1 cellular context compared by ENCODE assay signal in the genomic region with DNA sequence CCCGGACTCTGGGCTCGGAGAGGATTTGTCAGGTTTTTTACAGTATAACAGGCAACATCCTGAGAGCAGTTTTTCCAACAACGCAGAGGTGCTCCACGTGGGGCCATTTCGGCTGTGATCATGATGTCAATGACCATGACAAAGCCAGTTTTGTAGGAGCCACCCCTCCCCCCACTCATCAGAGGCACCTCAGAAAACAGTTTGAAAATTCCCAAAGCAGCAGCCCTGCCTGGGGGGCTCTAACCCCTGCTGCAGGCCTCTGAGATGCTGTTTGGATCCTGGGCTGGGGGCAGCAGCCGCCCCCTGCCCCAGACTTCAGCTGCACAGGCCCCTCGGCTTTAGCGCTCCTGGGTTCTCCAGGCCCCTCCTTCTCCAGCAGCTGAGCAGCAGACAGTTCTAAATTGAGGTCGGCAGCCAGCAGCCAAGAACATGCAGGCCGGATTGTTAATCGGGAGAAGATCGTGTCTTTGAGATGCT.
A peak's percentile ranks its signal among the peaks of the same experiment; 100 is the strongest.
TF ChIP-seq lines count a peak whose summit lies in the region.

No MANE protein-coding gene starts in this region.

TF ChIP-seq in K562, 482 proteins besides CTCF, POLR2A, EP300 and RAD21 (continued from another document and continues in another):
- TF ChIP-seq, protein P1, sequence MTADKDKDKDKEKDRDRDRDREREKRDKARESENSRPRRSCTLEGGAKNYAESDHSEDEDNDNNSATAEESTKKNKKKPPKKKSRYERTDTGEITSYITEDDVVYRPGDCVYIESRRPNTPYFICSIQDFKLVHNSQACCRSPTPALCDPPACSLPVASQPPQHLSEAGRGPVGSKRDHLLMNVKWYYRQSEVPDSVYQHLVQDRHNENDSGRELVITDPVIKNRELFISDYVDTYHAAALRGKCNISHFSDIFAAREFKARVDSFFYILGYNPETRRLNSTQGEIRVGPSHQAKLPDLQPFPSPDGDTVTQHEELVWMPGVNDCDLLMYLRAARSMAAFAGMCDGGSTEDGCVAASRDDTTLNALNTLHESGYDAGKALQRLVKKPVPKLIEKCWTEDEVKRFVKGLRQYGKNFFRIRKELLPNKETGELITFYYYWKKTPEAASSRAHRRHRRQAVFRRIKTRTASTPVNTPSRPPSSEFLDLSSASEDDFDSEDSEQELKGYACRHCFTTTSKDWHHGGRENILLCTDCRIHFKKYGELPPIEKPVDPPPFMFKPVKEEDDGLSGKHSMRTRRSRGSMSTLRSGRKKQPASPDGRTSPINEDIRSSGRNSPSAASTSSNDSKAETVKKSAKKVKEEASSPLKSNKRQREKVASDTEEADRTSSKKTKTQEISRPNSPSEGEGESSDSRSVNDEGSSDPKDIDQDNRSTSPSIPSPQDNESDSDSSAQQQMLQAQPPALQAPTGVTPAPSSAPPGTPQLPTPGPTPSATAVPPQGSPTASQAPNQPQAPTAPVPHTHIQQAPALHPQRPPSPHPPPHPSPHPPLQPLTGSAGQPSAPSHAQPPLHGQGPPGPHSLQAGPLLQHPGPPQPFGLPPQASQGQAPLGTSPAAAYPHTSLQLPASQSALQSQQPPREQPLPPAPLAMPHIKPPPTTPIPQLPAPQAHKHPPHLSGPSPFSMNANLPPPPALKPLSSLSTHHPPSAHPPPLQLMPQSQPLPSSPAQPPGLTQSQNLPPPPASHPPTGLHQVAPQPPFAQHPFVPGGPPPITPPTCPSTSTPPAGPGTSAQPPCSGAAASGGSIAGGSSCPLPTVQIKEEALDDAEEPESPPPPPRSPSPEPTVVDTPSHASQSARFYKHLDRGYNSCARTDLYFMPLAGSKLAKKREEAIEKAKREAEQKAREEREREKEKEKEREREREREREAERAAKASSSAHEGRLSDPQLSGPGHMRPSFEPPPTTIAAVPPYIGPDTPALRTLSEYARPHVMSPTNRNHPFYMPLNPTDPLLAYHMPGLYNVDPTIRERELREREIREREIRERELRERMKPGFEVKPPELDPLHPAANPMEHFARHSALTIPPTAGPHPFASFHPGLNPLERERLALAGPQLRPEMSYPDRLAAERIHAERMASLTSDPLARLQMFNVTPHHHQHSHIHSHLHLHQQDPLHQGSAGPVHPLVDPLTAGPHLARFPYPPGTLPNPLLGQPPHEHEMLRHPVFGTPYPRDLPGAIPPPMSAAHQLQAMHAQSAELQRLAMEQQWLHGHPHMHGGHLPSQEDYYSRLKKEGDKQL (CRISPR knock-in tag; IDR thresholded peaks at IDR 0.05; ENCODE audit: borderline replicate concordance): no peak
- TF ChIP-seq ZNF589 (CRISPR knock-in tag; IDR thresholded peaks at IDR 0.05; ENCODE audit: low read depth): 0 out of 2 replicates have a peak, but pooled peaks have one; percentile 27
- TF ChIP-seq, protein P2, sequence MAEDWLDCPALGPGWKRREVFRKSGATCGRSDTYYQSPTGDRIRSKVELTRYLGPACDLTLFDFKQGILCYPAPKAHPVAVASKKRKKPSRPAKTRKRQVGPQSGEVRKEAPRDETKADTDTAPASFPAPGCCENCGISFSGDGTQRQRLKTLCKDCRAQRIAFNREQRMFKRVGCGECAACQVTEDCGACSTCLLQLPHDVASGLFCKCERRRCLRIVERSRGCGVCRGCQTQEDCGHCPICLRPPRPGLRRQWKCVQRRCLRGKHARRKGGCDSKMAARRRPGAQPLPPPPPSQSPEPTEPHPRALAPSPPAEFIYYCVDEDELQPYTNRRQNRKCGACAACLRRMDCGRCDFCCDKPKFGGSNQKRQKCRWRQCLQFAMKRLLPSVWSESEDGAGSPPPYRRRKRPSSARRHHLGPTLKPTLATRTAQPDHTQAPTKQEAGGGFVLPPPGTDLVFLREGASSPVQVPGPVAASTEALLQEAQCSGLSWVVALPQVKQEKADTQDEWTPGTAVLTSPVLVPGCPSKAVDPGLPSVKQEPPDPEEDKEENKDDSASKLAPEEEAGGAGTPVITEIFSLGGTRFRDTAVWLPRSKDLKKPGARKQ (CRISPR knock-in tag; IDR thresholded peaks at IDR 0.05): no peak
- TF ChIP-seq NCOA6 (IDR thresholded peaks at IDR 0.05): no peak
- TF ChIP-seq ZNF253 (CRISPR knock-in tag; conservative IDR thresholded peaks at IDR 0.05): no peak
- TF ChIP-seq SIN3A (IDR thresholded peaks at IDR 0.05; ENCODE audit: borderline replicate concordance in 2 of 2, control insufficient read depth in 1 of 2, low read depth in 2 of 2, low read length in 2 of 2): no peak
- no peak for TF ChIP-seq FOXJ3 (CRISPR knock-in tag; IDR thresholded peaks at IDR 0.05)
- TF ChIP-seq, protein P3, sequence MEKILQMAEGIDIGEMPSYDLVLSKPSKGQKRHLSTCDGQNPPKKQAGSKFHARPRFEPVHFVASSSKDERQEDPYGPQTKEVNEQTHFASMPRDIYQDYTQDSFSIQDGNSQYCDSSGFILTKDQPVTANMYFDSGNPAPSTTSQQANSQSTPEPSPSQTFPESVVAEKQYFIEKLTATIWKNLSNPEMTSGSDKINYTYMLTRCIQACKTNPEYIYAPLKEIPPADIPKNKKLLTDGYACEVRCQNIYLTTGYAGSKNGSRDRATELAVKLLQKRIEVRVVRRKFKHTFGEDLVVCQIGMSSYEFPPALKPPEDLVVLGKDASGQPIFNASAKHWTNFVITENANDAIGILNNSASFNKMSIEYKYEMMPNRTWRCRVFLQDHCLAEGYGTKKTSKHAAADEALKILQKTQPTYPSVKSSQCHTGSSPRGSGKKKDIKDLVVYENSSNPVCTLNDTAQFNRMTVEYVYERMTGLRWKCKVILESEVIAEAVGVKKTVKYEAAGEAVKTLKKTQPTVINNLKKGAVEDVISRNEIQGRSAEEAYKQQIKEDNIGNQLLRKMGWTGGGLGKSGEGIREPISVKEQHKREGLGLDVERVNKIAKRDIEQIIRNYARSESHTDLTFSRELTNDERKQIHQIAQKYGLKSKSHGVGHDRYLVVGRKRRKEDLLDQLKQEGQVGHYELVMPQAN (IDR thresholded peaks at IDR 0.05; ENCODE audit: borderline replicate concordance): no peak
- no peak for TF ChIP-seq ZFP1 (CRISPR knock-in tag; IDR thresholded peaks at IDR 0.05)
- TF ChIP-seq BRD9 (IDR thresholded peaks at IDR 0.05; ENCODE audit: low read depth, partially characterized antibody): peak; percentile 52
- TF ChIP-seq, protein P4, sequence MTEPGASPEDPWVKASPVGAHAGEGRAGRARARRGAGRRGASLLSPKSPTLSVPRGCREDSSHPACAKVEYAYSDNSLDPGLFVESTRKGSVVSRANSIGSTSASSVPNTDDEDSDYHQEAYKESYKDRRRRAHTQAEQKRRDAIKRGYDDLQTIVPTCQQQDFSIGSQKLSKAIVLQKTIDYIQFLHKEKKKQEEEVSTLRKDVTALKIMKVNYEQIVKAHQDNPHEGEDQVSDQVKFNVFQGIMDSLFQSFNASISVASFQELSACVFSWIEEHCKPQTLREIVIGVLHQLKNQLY (CRISPR knock-in tag; conservative IDR thresholded peaks at IDR 0.05): no peak
- TF ChIP-seq CBX1 (IDR thresholded peaks at IDR 0.05; ENCODE audit: low read depth): no peak
- TF ChIP-seq ZNF445 (CRISPR knock-in tag; IDR thresholded peaks at IDR 0.05; ENCODE audit: low read depth): no peak
- no peak for TF ChIP-seq ZC3H11A (IDR thresholded peaks at IDR 0.05; ENCODE audit: low read depth, low read length)
- TF ChIP-seq POLR3G (IDR thresholded peaks at IDR 0.05; ENCODE audit: extremely low read depth, insufficient read length, insufficient replicate concordance): no peak
- TF ChIP-seq, protein P5, sequence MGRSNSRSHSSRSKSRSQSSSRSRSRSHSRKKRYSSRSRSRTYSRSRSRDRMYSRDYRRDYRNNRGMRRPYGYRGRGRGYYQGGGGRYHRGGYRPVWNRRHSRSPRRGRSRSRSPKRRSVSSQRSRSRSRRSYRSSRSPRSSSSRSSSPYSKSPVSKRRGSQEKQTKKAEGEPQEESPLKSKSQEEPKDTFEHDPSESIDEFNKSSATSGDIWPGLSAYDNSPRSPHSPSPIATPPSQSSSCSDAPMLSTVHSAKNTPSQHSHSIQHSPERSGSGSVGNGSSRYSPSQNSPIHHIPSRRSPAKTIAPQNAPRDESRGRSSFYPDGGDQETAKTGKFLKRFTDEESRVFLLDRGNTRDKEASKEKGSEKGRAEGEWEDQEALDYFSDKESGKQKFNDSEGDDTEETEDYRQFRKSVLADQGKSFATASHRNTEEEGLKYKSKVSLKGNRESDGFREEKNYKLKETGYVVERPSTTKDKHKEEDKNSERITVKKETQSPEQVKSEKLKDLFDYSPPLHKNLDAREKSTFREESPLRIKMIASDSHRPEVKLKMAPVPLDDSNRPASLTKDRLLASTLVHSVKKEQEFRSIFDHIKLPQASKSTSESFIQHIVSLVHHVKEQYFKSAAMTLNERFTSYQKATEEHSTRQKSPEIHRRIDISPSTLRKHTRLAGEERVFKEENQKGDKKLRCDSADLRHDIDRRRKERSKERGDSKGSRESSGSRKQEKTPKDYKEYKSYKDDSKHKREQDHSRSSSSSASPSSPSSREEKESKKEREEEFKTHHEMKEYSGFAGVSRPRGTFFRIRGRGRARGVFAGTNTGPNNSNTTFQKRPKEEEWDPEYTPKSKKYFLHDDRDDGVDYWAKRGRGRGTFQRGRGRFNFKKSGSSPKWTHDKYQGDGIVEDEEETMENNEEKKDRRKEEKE (IDR thresholded peaks at IDR 0.05; ENCODE audit: borderline replicate concordance in 1 of 2, control insufficient read depth in 1 of 2, low read depth in 2 of 2, low read length in 1 of 2): no peak
- no peak for TF ChIP-seq NFIX (CRISPR knock-in tag; IDR thresholded peaks at IDR 0.05; ENCODE audit: low read depth)
- TF ChIP-seq TSC22D4 (tag; IDR thresholded peaks at IDR 0.05): no peak
- TF ChIP-seq, protein P6, sequence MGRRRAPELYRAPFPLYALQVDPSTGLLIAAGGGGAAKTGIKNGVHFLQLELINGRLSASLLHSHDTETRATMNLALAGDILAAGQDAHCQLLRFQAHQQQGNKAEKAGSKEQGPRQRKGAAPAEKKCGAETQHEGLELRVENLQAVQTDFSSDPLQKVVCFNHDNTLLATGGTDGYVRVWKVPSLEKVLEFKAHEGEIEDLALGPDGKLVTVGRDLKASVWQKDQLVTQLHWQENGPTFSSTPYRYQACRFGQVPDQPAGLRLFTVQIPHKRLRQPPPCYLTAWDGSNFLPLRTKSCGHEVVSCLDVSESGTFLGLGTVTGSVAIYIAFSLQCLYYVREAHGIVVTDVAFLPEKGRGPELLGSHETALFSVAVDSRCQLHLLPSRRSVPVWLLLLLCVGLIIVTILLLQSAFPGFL (CRISPR knock-in tag; IDR thresholded peaks at IDR 0.05): no peak
- TF ChIP-seq, protein P7, sequence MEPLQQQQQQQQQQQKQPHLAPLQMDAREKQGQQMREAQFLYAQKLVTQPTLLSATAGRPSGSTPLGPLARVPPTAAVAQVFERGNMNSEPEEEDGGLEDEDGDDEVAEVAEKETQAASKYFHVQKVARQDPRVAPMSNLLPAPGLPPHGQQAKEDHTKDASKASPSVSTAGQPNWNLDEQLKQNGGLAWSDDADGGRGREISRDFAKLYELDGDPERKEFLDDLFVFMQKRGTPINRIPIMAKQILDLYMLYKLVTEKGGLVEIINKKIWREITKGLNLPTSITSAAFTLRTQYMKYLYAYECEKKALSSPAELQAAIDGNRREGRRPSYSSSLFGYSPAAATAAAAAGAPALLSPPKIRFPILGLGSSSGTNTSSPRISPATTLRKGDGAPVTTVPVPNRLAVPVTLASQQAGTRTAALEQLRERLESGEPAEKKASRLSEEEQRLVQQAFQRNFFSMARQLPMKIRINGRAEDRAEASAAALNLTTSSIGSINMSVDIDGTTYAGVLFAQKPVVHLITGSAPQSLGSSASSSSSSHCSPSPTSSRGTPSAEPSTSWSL (CRISPR knock-in tag; IDR thresholded peaks at IDR 0.05; ENCODE audit: borderline replicate concordance): no peak
- TF ChIP-seq, protein P8, sequence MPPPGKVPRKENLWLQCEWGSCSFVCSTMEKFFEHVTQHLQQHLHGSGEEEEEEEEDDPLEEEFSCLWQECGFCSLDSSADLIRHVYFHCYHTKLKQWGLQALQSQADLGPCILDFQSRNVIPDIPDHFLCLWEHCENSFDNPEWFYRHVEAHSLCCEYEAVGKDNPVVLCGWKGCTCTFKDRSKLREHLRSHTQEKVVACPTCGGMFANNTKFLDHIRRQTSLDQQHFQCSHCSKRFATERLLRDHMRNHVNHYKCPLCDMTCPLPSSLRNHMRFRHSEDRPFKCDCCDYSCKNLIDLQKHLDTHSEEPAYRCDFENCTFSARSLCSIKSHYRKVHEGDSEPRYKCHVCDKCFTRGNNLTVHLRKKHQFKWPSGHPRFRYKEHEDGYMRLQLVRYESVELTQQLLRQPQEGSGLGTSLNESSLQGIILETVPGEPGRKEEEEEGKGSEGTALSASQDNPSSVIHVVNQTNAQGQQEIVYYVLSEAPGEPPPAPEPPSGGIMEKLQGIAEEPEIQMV (tag; conservative IDR thresholded peaks at IDR 0.05; ENCODE audit: low read depth): no peak; the same call in 1 of the 2 replicates
- TF ChIP-seq DACH1 (IDR thresholded peaks at IDR 0.05; ENCODE audit: partially characterized antibody): no peak
- no peak for TF ChIP-seq POU5F1 (IDR thresholded peaks at IDR 0.05; ENCODE audit: borderline replicate concordance, low read depth, low read length, partially characterized antibody)
- TF ChIP-seq ZFPM2 (CRISPR knock-in tag; IDR thresholded peaks at IDR 0.05): no peak
- TF ChIP-seq, protein P9, sequence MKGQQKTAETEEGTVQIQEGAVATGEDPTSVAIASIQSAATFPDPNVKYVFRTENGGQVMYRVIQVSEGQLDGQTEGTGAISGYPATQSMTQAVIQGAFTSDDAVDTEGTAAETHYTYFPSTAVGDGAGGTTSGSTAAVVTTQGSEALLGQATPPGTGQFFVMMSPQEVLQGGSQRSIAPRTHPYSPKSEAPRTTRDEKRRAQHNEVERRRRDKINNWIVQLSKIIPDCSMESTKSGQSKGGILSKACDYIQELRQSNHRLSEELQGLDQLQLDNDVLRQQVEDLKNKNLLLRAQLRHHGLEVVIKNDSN (CRISPR knock-in tag; IDR thresholded peaks at IDR 0.05): no peak
- no peak for TF ChIP-seq ZFP30 (CRISPR knock-in tag; IDR thresholded peaks at IDR 0.05; ENCODE audit: borderline replicate concordance)
- TF ChIP-seq NBN (IDR thresholded peaks at IDR 0.05; ENCODE audit: low read depth): no peak
- TF ChIP-seq DPF2 (IDR thresholded peaks at IDR 0.05): peak; percentile 50; the same call in 1 of the 2 replicates
- TF ChIP-seq MXI1 (IDR thresholded peaks at IDR 0.05; ENCODE audit: low read depth, low read length): no peak
- TF ChIP-seq CBFB (CRISPR knock-in tag; IDR thresholded peaks at IDR 0.05): no peak
- TF ChIP-seq, protein P10, sequence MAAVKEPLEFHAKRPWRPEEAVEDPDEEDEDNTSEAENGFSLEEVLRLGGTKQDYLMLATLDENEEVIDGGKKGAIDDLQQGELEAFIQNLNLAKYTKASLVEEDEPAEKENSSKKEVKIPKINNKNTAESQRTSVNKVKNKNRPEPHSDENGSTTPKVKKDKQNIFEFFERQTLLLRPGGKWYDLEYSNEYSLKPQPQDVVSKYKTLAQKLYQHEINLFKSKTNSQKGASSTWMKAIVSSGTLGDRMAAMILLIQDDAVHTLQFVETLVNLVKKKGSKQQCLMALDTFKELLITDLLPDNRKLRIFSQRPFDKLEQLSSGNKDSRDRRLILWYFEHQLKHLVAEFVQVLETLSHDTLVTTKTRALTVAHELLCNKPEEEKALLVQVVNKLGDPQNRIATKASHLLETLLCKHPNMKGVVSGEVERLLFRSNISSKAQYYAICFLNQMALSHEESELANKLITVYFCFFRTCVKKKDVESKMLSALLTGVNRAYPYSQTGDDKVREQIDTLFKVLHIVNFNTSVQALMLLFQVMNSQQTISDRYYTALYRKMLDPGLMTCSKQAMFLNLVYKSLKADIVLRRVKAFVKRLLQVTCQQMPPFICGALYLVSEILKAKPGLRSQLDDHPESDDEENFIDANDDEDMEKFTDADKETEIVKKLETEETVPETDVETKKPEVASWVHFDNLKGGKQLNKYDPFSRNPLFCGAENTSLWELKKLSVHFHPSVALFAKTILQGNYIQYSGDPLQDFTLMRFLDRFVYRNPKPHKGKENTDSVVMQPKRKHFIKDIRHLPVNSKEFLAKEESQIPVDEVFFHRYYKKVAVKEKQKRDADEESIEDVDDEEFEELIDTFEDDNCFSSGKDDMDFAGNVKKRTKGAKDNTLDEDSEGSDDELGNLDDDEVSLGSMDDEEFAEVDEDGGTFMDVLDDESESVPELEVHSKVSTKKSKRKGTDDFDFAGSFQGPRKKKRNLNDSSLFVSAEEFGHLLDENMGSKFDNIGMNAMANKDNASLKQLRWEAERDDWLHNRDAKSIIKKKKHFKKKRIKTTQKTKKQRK (IDR thresholded peaks at IDR 0.05; ENCODE audit: borderline replicate concordance, low read depth, low read length): no peak
